In genomic region chr5:125703616-125704015, GRCh38 we compare ENCODE assay signal across 21 cellular contexts.
"Had no signal": no experiment of that assay in that cellular context is flagged by ENCODE, and none has a peak within 500 bp of the region (broad histone marks: within the 10 kb centered on the region; RNA-seq: fewer than 3 reads in every experiment).

No MANE protein-coding gene starts in this region.

- H3K27ac ChIP-seq: body of pancreas, heart right ventricle, left ventricle myocardium inferior, thoracic aorta, uterus, VCaP had no signal

- ATAC-seq: body of pancreas; effector memory CD8-positive, alpha-beta T cell; esophagus mucosa; heart right ventricle; mucosa of descending colon; sciatic nerve; stimulated activated effector memory CD8-positive, alpha-beta T cell treated with anti-CD3 and anti-CD28 coated beads, Interleukin-12 subunit alpha, Interleukin-12 subunit beta, amount 100 ng/mL, for 72 hours had no signal

- H3K36me3 ChIP-seq: heart right ventricle, left ventricle myocardium inferior, thoracic aorta, uterus had no signal

- DNase-seq: activated CD4-positive, alpha-beta T cell treated with anti-CD3 and anti-CD28 coated beads for 48 hours; activated CD4-positive, alpha-beta T cell treated with anti-CD3 and anti-CD28 coated beads, Interleukin-2, amount 50 U/mL, for 48 hours; activated CD8-positive, alpha-beta memory T cell treated with anti-CD3 and anti-CD28 coated beads for 24 hours; activated effector memory CD4-positive, alpha-beta T cell treated with Interleukin-2 at 50 U/mL for 16 hours; activated naive CD4-positive, alpha-beta T cell treated with Interleukin-2 at 50 U/mL for 16 hours; aorta; body of pancreas; cortex of kidney; effector memory CD8-positive, alpha-beta T cell; heart right ventricle; left ventricle myocardium inferior; mucosa of descending colon; small intestine; stimulated activated CD4-positive, alpha-beta T cell treated with anti-CD3 and anti-CD28 coated beads, Interleukin-4, amount 100 ng/mL, for 24 hours; uterus had no signal

- H3K27me3 ChIP-seq: body of pancreas, heart right ventricle, uterus had no signal

- H3K4me3 ChIP-seq: body of pancreas, heart right ventricle, left ventricle myocardium inferior, lung, mucosa of descending colon, thoracic aorta, uterus had no signal

- H3K9me3 ChIP-seq: body of pancreas had no signal
